In genomic region chr1:27862671-27863551, GRCh38 we compare ENCODE assay signal across 8 cellular contexts. TPM values are rescaled to one million over a fixed set of nuclear protein-coding genes. Genes with fewer than 3 reads are reported as not detected.
A peak's percentile ranks its signal among the peaks of the same experiment; 100 is the strongest.
DNase-seq lines count a peak whose midpoint lies in the region; ATAC-seq and TF ChIP-seq lines count a peak whose summit lies in the region.

No MANE protein-coding gene starts in this region.

- H3K9me3 ChIP-seq in Panc1 (ENCODE audit: control insufficient read depth, insufficient read depth, low read depth, low read length) (no peaks in the 10 kb centered on the region), mucosa of rectum (ENCODE audit: control insufficient read depth in 2 of 2, low read length in 2 of 2) (no peaks in the 10 kb centered on the region)

- H3K36me3 Mint-ChIP-seq in endothelial cell (ENCODE audit: low read depth, unreplicated experiment) = no peaks in the 10 kb centered on the region

- no peak overlapping the region for H3K4me3 ChIP-seq in Panc1 (ENCODE audit: low read depth in 2 of 2, low read length in 2 of 2)
- H3K4me3 ChIP-seq in mucosa of rectum (ENCODE audit: low read length in 2 of 2) = no peak overlapping the region

- CTCF ChIA-PET in Panc1 (lab: Charles Lee) = no interaction called here

- no TSS peak for BruUV-seq in Panc1 (replicated peaks; lab: Mats Ljungman, UMichigan)

- H3K4me1 ChIP-seq in Panc1 (ENCODE audit: control insufficient read depth, insufficient read depth, low read length) (no peaks in the 10 kb centered on the region), mucosa of rectum (ENCODE audit: control insufficient read depth in 2 of 2, insufficient read depth in 2 of 2, low read length in 2 of 2) (peaks cover 0 to 3% of the 10 kb centered on the region in 2 donors)

- H3K27me3 ChIP-seq in Panc1 (ENCODE audit: control insufficient read depth, insufficient read depth, low read length) (no peaks in the 10 kb centered on the region), mucosa of rectum (ENCODE audit: control insufficient read depth in 2 of 2, insufficient read depth in 2 of 2, low read length in 2 of 2) (no peaks in the 10 kb centered on the region)

- intact Hi-C loops in Panc1 (cut with micrococcal nuclease; ENCODE audit: unreplicated experiment) = no loop called here

- no peak for DNase-seq in activated CD4-positive, CD25-positive, alpha-beta regulatory T cell (lab: John Stamatoyannopoulos, UW)
- DNase-seq in Panc1 (ENCODE audit: low read depth, low spot score) (peak; percentile 66), endothelial cell (ENCODE audit: low spot score) (peak; percentile 38), RPMI8226 (no peak), NCI-H1930 (lab: John Stamatoyannopoulos, UW) (no peak), COR-L47 (lab: John Stamatoyannopoulos, UW) (no peak)

- H3K36me3 ChIP-seq in Panc1 (ENCODE audit: control insufficient read depth, insufficient read depth, low read length) (no peaks in the 10 kb centered on the region), mucosa of rectum (ENCODE audit: control insufficient read depth in 2 of 2, insufficient read depth in 2 of 2, low read length in 2 of 2) (no peaks in the 10 kb centered on the region)

- TF ChIP-seq CTCF in Panc1 (IDR thresholded peaks at IDR 0.05) (no peak), endothelial cell (IDR thresholded peaks at IDR 0.05; ENCODE audit: unreplicated experiment) (no peak)

- H3K27me3 Mint-ChIP-seq in endothelial cell (ENCODE audit: unreplicated experiment) = no peaks in the 10 kb centered on the region

- peak overlapping the region; percentile 73 for H3K27ac Mint-ChIP-seq in endothelial cell (ENCODE audit: unreplicated experiment)

- no peaks in the 10 kb centered on the region for H3K9me3 Mint-ChIP-seq in endothelial cell (ENCODE audit: unreplicated experiment)

- peaks cover 12% of the 10 kb centered on the region for H3K4me1 Mint-ChIP-seq in endothelial cell (ENCODE audit: unreplicated experiment)

- POLR2A ChIA-PET in Panc1 (lab: Charles Lee) = no interaction called here

- H3K9ac ChIP-seq in mucosa of rectum (ENCODE audit: low read depth in 1 of 2, low read length in 2 of 2) = peak overlapping the region; percentile 23 to 41

- H3K27ac ChIP-seq in Panc1 (ENCODE audit: low read length) (no peak overlapping the region), mucosa of rectum (ENCODE audit: low read depth in 2 of 2, low read length in 2 of 2) (peak overlapping the region; percentile 48 to 70)

- in situ Hi-C loops in Panc1 (cut with HindIII; ENCODE audit: low pct_unique_long_range_greater_than_20kb, low sequenced_read_pairs) = no loop called here

- peak overlapping the region; percentile 10 for H3K4me3 Mint-ChIP-seq in endothelial cell (ENCODE audit: unreplicated experiment)

- peak; percentile 33 to 34 for ATAC-seq in activated CD4-positive, CD25-positive, alpha-beta regulatory T cell treated with anti-CD3 and anti-CD28 coated beads, Interleukin-2, amount 50 U/mL, for 24 hours
- peak; percentile 70 for ATAC-seq in Panc1

RNA-seq across cellular contexts. Expression of gene THEMIS2, which starts 9.4 kb away (rescaled TPM):
- total RNA-seq in Panc1 (2021; ENCODE audit: unreplicated experiment) (4.2 TPM), endothelial cell (ENCODE audit: unreplicated experiment) (9.6 TPM)
- polyA plus RNA-seq in Panc1 (2012; ENCODE audit: insufficient read length) = 4.3 TPM

RNA-seq across cellular contexts. Expression of gene PPP1R8, which starts 32.3 kb away (rescaled TPM):
- total RNA-seq in Panc1 (2021; ENCODE audit: unreplicated experiment) (59.7 TPM), endothelial cell (ENCODE audit: unreplicated experiment) (46.9 TPM)
- 58.0 TPM for polyA plus RNA-seq in Panc1 (2012; ENCODE audit: insufficient read length)

RNA-seq across cellular contexts. Expression of gene RPA2, which starts 51.5 kb away (rescaled TPM):
- total RNA-seq in Panc1 (2021; ENCODE audit: unreplicated experiment) = 49.4 TPM
- polyA plus RNA-seq in Panc1 (2012; ENCODE audit: insufficient read length) = 59.2 TPM
- total RNA-seq in endothelial cell (ENCODE audit: unreplicated experiment) = 34.6 TPM

Comparison
In these comparisons a context has a peak if more than half of its experiments do, and no peak if none do; other contexts are left out.
1. DNase-seq: peak in Panc1 (single experiment) and endothelial cell (single experiment); none in activated CD4-positive, CD25-positive, alpha-beta regulatory T cell (0 of 4), RPMI8226 (single experiment), NCI-H1930 (0 of 2) and COR-L47 (single experiment).